In the genomic region with DNA sequence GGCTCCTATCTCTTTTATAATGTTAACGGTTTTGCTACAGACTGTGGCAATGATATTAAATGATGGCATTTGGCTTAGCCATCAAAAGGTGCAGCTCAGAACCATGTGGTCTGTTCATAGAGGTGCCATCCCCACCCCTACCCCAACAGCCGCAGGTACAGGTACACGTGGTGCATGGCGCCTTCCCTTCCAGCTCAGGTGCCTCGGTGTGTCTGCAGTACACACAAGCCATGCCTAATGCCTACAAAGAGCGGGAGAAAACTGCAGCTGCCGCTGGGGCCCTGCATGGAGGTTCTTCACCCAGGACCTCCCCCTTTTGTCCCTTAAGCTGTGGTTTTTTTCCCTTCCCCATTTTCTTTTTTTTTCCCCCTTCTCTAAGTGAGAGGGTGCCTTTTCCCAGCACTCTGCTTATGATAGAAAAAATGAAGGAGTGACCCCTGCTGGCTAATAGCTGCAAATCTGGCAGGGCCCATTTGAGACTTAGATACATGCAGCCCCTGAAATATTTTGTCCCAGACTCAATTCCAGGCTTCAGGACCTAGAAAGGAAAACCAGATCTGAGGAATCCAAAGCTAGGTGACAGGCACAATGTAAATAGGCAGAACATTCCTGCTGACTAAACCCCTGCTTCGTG, we compare ENCODE assay signal across 11 cellular contexts. TPM values are rescaled to one million over a fixed set of nuclear protein-coding genes. Genes with fewer than 3 reads are reported as not detected.
DNase-seq lines count a peak whose midpoint lies in the region; ATAC-seq, FAIRE-seq and TF ChIP-seq lines count a peak whose summit lies in the region.
"Had no signal": no experiment of that assay in that cellular context is flagged by ENCODE, and none has a peak within 500 bp of the region (broad histone marks: within the 10 kb centered on the region; RNA-seq: fewer than 3 reads in every experiment).

No MANE protein-coding gene starts in this region.

- RAD21 ChIA-PET in GM12878 (lab: Charles Lee; ENCODE audit: unreplicated experiment): no interaction called here

- TF ChIP-seq POLR2A in GM12878 (IDR thresholded peaks at IDR 0.05; ENCODE audit: low read depth, low read length): no peak
- no peak for TF ChIP-seq POLR2A in right lobe of liver (IDR thresholded peaks at IDR 0.05)
- no peak for TF ChIP-seq POLR2A in sigmoid colon (IDR thresholded peaks at IDR 0.05)

- POLR2A ChIA-PET in GM12878 (lab: Charles Lee): no interaction called here

- in situ Hi-C loops in GM12878 (cut with MboI): no loop called here

- CTCF ChIA-PET in GM12878 (lab: Yijun Ruan, JAX): interaction anchor here (0.5 to 4.0 kb wide), 5 partner anchors 12 to 1953 kb away, joined by 3 to 34 read pairs (median 3); no protein-coding TSS in a partner anchor

- H3K4me1 Mint-ChIP-seq in stimulated activated naive CD8-positive, alpha-beta T cell treated with anti-CD3 and anti-CD28 coated beads, Interleukin-15, amount 100 ng/mL, for 72 hours: no peaks in the 10 kb centered on the region

- ATAC-seq in GM12878 (peak; percentile 56; the same call in 1 of the 3 replicates), right lobe of liver (peak; percentile 36 to 57 (median 50)), HG03039 (IDR thresholded peaks at IDR 0.05; ENCODE audit: unreplicated experiment) (no peak)
- no peak for ATAC-seq in stimulated activated naive CD8-positive, alpha-beta T cell treated with anti-CD3 and anti-CD28 coated beads, Interleukin-15, amount 100 ng/mL, for 72 hours

- intact Hi-C loops in GM12878 (cut with micrococcal nuclease; ENCODE audit: unreplicated experiment): loop anchor here (1.0 kb wide), 1 partner anchor 364 kb away; no protein-coding TSS in a partner anchor
- intact Hi-C loops in right lobe of liver (cut with DNase I): loop anchor here in 1 of 2 donors (10.0 kb wide), 1 partner anchor 367 kb away; no protein-coding TSS in a partner anchor
- intact Hi-C loops in sigmoid colon (cut with DNase I): no loop called here

- SMC1A ChIA-PET in GM12878 (lab: Charles Lee; ENCODE audit: uncharacterized antibody, unreplicated experiment): interaction anchor here (0.6 to 1.7 kb wide), 4 partner anchors 9 to 428 kb away, joined by 3 to 7 read pairs (median 3); no protein-coding TSS in a partner anchor

- H3K4me3 ChIP-seq in GM12878 (no peak overlapping the region), right lobe of liver (no peak overlapping the region), sigmoid colon (no peak overlapping the region)
- H3K4me3 ChIP-seq: pancreas had no signal

- H4K20me1 ChIP-seq in GM12878 (ENCODE audit: control insufficient read depth, insufficient read depth): no peaks in the 10 kb centered on the region

- DNase-seq in ELR (ENCODE audit: low read depth) (peak; percentile 22), HT-29 (ENCODE audit: low spot score) (peak; percentile 26), GM12878 (ENCODE audit: low read depth, low spot score) (no peak), right lobe of liver (no peak), sigmoid colon (no peak)
- no peak for DNase-seq in stimulated activated naive CD8-positive, alpha-beta T cell treated with anti-CD3 and anti-CD28 coated beads, Interleukin-15, amount 100 ng/mL, for 72 hours
- no peak for DNase-seq in activated CD4-positive, CD25-positive, alpha-beta regulatory T cell (lab: John Stamatoyannopoulos, UW)
- DNase-seq: central memory CD4-positive, alpha-beta T cell; pancreas had no signal

- FAIRE-seq in GM12878 (lab: Jason Lieb, UNC): no peak
- FAIRE-seq: pancreas had no signal

- H3K79me2 ChIP-seq in GM12878 (ENCODE audit: control insufficient read depth, insufficient read depth, low read length): no peaks in the 10 kb centered on the region

- H3K27me3 ChIP-seq in GM12878 (replicated peaks in 1 of 2; ENCODE audit: control insufficient read depth in 2 of 2, insufficient read depth in 2 of 2, low read length in 1 of 2) (no peaks in the 10 kb centered on the region; a peak in 1 of 4 replicates), right lobe of liver (no peaks in the 10 kb centered on the region), sigmoid colon (no peaks in the 10 kb centered on the region)
- H3K27me3 ChIP-seq: pancreas had no signal

- no peak overlapping the region for H3K27ac ChIP-seq in GM12878 (ENCODE audit: control insufficient read depth, insufficient read depth)
- H3K27ac ChIP-seq in right lobe of liver: no peak overlapping the region
- no peak overlapping the region for H3K27ac ChIP-seq in sigmoid colon
- H3K27ac ChIP-seq: pancreas, RWPE1 had no signal

- TF ChIP-seq EP300 in GM12878 (IDR thresholded peaks at IDR 0.05; ENCODE audit: borderline replicate concordance in 1 of 2, control insufficient read depth in 1 of 2, low read depth in 2 of 2, low read length in 2 of 2) (no peak), sigmoid colon (IDR thresholded peaks at IDR 0.05) (no peak)

- TF ChIP-seq RAD21 in GM12878 (IDR thresholded peaks at IDR 0.05; ENCODE audit: insufficient read depth, low read depth, low read length): peak; percentile 27

- peak; percentile 30 to 56 (median 46); a peak in 5 of 6 replicates for TF ChIP-seq CTCF in GM12878 (IDR thresholded peaks at IDR 0.05 in 2 of 3, conservative IDR thresholded peaks at IDR 0.05 in 1 of 3; ENCODE audit: control insufficient read depth in 2 of 3, extremely low read depth in 1 of 3, insufficient read depth in 1 of 3, low read depth in 3 of 3, low read length in 3 of 3)
- peak; percentile 38 to 58 (median 50) for TF ChIP-seq CTCF in right lobe of liver (IDR thresholded peaks at IDR 0.05)
- no peak for TF ChIP-seq CTCF in sigmoid colon (IDR thresholded peaks at IDR 0.05)

- H3K27me3 Mint-ChIP-seq in stimulated activated naive CD8-positive, alpha-beta T cell treated with anti-CD3 and anti-CD28 coated beads, Interleukin-15, amount 100 ng/mL, for 72 hours: peaks cover 23% of the 10 kb centered on the region

- H3K36me3 ChIP-seq in GM12878 (ENCODE audit: control insufficient read depth in 2 of 2, insufficient read depth in 2 of 2, low read length in 1 of 2) (no peaks in the 10 kb centered on the region), right lobe of liver (no peaks in the 10 kb centered on the region), sigmoid colon (no peaks in the 10 kb centered on the region)
- H3K36me3 ChIP-seq: pancreas had no signal

- no peak overlapping the region for H3K4me2 ChIP-seq in GM12878 (ENCODE audit: control insufficient read depth, insufficient read depth)

- WGBS in GM12878 (ENCODE audit: insufficient coverage, insufficient replicate concordance, low lambda C conversion rate, missing lambda C conversion rate): 52% methylated on average over 8 of the region's 8 CpGs
- 76% methylated on average over 5 of the region's 8 CpGs for WGBS in right lobe of liver (ENCODE audit: insufficient coverage, low coverage, low lambda C conversion rate, missing lambda C conversion rate)
- 84 to 88% methylated on average over 8 of the region's 8 CpGs for WGBS in sigmoid colon, 2 donors

- H3K27ac Mint-ChIP-seq in stimulated activated naive CD8-positive, alpha-beta T cell treated with anti-CD3 and anti-CD28 coated beads, Interleukin-15, amount 100 ng/mL, for 72 hours: no peak overlapping the region

- no peaks in the 10 kb centered on the region for H3K9me3 Mint-ChIP-seq in stimulated activated naive CD8-positive, alpha-beta T cell treated with anti-CD3 and anti-CD28 coated beads, Interleukin-15, amount 100 ng/mL, for 72 hours

- H3K4me1 ChIP-seq in GM12878 (ENCODE audit: control insufficient read depth, insufficient read depth, low read length): no peaks in the 10 kb centered on the region
- peaks cover 0 to 17% (median 8%) of the 10 kb centered on the region in 4 donors for H3K4me1 ChIP-seq in right lobe of liver
- H3K4me1 ChIP-seq in sigmoid colon: no peaks in the 10 kb centered on the region

- no peak overlapping the region for H2AFZ ChIP-seq in GM12878 (ENCODE audit: control insufficient read depth, low read depth, low read length)

- BruUV-seq in GM12878 (replicated peaks; lab: Mats Ljungman, UMichigan): no TSS peak

- no peak overlapping the region for H3K4me3 Mint-ChIP-seq in stimulated activated naive CD8-positive, alpha-beta T cell treated with anti-CD3 and anti-CD28 coated beads, Interleukin-15, amount 100 ng/mL, for 72 hours

- H3K9me3 ChIP-seq in GM12878 (replicated peaks; ENCODE audit: control insufficient read depth, insufficient read depth, low read length) (no peaks in the 10 kb centered on the region), right lobe of liver (no peaks in the 10 kb centered on the region), sigmoid colon (peaks cover 0 to 5% (median 1%) of the 10 kb centered on the region in 4 donors)
- H3K9me3 ChIP-seq: pancreas had no signal

- H3K9ac ChIP-seq in GM12878 (ENCODE audit: control insufficient read depth, insufficient read depth, low read length): no peak overlapping the region

RNA-seq across cellular contexts. Expression of gene OR52M1, which starts 6.5 kb away (rescaled TPM):
- total RNA-seq in HT-29 (2014; rRNA removed; shearing (Covaris generic)): not detected in 2 replicates
- total RNA-seq in GM12878 (2013; cell fraction: nucleolus; rRNA removed): not detected in 2 replicates
- total RNA-seq in GM12878 (2014; rRNA removed) (not detected in 2 replicates), GM12878 (2014; rRNA removed; fragmentation: Illumina TruSeq; extraction: Trizol) (not detected in 2 replicates), GM12878 (2021) (not detected in 2 replicates), right lobe of liver (not detected), sigmoid colon (not detected)
- not detected for polyA plus RNA-seq in GM12878 (2011; ENCODE audit: low read depth)
- polyA plus RNA-seq in GM12878 (2011; rRNA removed) (not detected in 2 replicates), GM12878 (2014; fragmentation: Illumina TruSeq; extraction: Trizol) (not detected in 2 replicates), GM12878 (2014; fragmentation: Nextera tagmentation; extraction: Ambion mirVana) (not detected), GM12878 (2014; rRNA removed) (not detected in 2 replicates), GM12878 (2016; fragmentation: Nextera tagmentation; extraction: Ambion mirVana) (not detected), sigmoid colon (not detected)
- not detected in 2 replicates for polyA plus RNA-seq in GM12878 (2011; cell fraction: cytosol; rRNA removed)
- polyA plus RNA-seq in GM12878 (2011; cell fraction: nucleus; rRNA removed): not detected in 2 replicates
- not detected in 2 replicates for polyA plus RNA-seq in GM12878 (2012)
- not detected in 2 replicates for polyA minus RNA-seq in GM12878 (2011; rRNA and poly(A)+ RNA removed)
- polyA minus RNA-seq in GM12878 (2011; cell fraction: cytosol; rRNA and poly(A)+ RNA removed): not detected in 2 replicates
- polyA minus RNA-seq in GM12878 (2011; cell fraction: nucleus; rRNA and poly(A)+ RNA removed): not detected in 2 replicates
- total RNA-seq: pancreas had no signal
- polyA plus RNA-seq: pancreas had no signal

RNA-seq across cellular contexts. Expression of gene OR52I2, which starts 30.1 kb away (rescaled TPM):
- not detected in 2 replicates for total RNA-seq in HT-29 (2014; rRNA removed; shearing (Covaris generic))
- total RNA-seq in GM12878 (2013; cell fraction: nucleolus; rRNA removed): not detected in 2 replicates
- total RNA-seq in GM12878 (2014; rRNA removed): not detected in 2 replicates
- total RNA-seq in GM12878 (2014; rRNA removed; fragmentation: Illumina TruSeq; extraction: Trizol): not detected in 2 replicates
- not detected in 2 replicates for total RNA-seq in GM12878 (2021)
- not detected for polyA plus RNA-seq in GM12878 (2011; ENCODE audit: low read depth)
- polyA plus RNA-seq in GM12878 (2011; rRNA removed): not detected in 2 replicates
- polyA plus RNA-seq in GM12878 (2011; cell fraction: cytosol; rRNA removed): not detected in 2 replicates
- not detected in 2 replicates for polyA plus RNA-seq in GM12878 (2011; cell fraction: nucleus; rRNA removed)
- polyA plus RNA-seq in GM12878 (2012): not detected in 2 replicates
- polyA plus RNA-seq in GM12878 (2014; fragmentation: Illumina TruSeq; extraction: Trizol): not detected in 2 replicates
- not detected for polyA plus RNA-seq in GM12878 (2014; fragmentation: Nextera tagmentation; extraction: Ambion mirVana)
- not detected in 2 replicates for polyA plus RNA-seq in GM12878 (2014; rRNA removed)
- under 1 TPM; 0.04 to 0.05 TPM for polyA plus RNA-seq in GM12878 (2016; fragmentation: Nextera tagmentation; extraction: Ambion mirVana)
- polyA minus RNA-seq in GM12878 (2011; rRNA and poly(A)+ RNA removed): not detected in 2 replicates
- not detected in 2 replicates for polyA minus RNA-seq in GM12878 (2011; cell fraction: cytosol; rRNA and poly(A)+ RNA removed)
- polyA minus RNA-seq in GM12878 (2011; cell fraction: nucleus; rRNA and poly(A)+ RNA removed): not detected in 2 replicates
- not detected for total RNA-seq in right lobe of liver
- not detected for total RNA-seq in sigmoid colon
- polyA plus RNA-seq in sigmoid colon: not detected
- total RNA-seq: pancreas had no signal
- polyA plus RNA-seq: pancreas had no signal

RNA-seq across cellular contexts. Expression of gene OR52I1, which starts 42.4 kb away (rescaled TPM):
- total RNA-seq in HT-29 (2014; rRNA removed; shearing (Covaris generic)): not detected in 2 replicates
- total RNA-seq in GM12878 (2013; cell fraction: nucleolus; rRNA removed): not detected in 2 replicates
- total RNA-seq in GM12878 (2014; rRNA removed): not detected in 2 replicates
- not detected in 2 replicates for total RNA-seq in GM12878 (2014; rRNA removed; fragmentation: Illumina TruSeq; extraction: Trizol)
- not detected in 2 replicates for total RNA-seq in GM12878 (2021)
- not detected for polyA plus RNA-seq in GM12878 (2011; ENCODE audit: low read depth)
- polyA plus RNA-seq in GM12878 (2011; rRNA removed): not detected in 2 replicates
- not detected in 2 replicates for polyA plus RNA-seq in GM12878 (2011; cell fraction: cytosol; rRNA removed)
- polyA plus RNA-seq in GM12878 (2011; cell fraction: nucleus; rRNA removed): not detected in 2 replicates
- polyA plus RNA-seq in GM12878 (2012): not detected in 2 replicates
- polyA plus RNA-seq in GM12878 (2014; fragmentation: Illumina TruSeq; extraction: Trizol): not detected in 2 replicates
- not detected for polyA plus RNA-seq in GM12878 (2014; fragmentation: Nextera tagmentation; extraction: Ambion mirVana)
- not detected in 2 replicates for polyA plus RNA-seq in GM12878 (2014; rRNA removed)
- not detected for polyA plus RNA-seq in GM12878 (2016; fragmentation: Nextera tagmentation; extraction: Ambion mirVana)
- polyA minus RNA-seq in GM12878 (2011; rRNA and poly(A)+ RNA removed): not detected in 2 replicates
- polyA minus RNA-seq in GM12878 (2011; cell fraction: cytosol; rRNA and poly(A)+ RNA removed): not detected in 2 replicates
- polyA minus RNA-seq in GM12878 (2011; cell fraction: nucleus; rRNA and poly(A)+ RNA removed): not detected in 2 replicates
- total RNA-seq in right lobe of liver: not detected
- total RNA-seq in sigmoid colon: not detected
- polyA plus RNA-seq in sigmoid colon: not detected
- total RNA-seq: pancreas had no signal
- polyA plus RNA-seq: pancreas had no signal

RNA-seq across cellular contexts. Expression of gene TRIM68, which starts 56.6 kb away (rescaled TPM):
- total RNA-seq in HT-29 (2014; rRNA removed; shearing (Covaris generic)): 3.1 and 3.4 TPM in 2 replicates
- total RNA-seq in GM12878 (2013; cell fraction: nucleolus; rRNA removed): 24.1 and 27.8 TPM in 2 replicates
- total RNA-seq in GM12878 (2014; rRNA removed): 9.5 and 10.5 TPM in 2 replicates
- 7.0 and 7.6 TPM in 2 replicates for total RNA-seq in GM12878 (2014; rRNA removed; fragmentation: Illumina TruSeq; extraction: Trizol)
- 11.2 and 13.7 TPM in 2 replicates for total RNA-seq in GM12878 (2021)
- polyA plus RNA-seq in GM12878 (2011; ENCODE audit: low read depth): 4.5 TPM
- polyA plus RNA-seq in GM12878 (2011; rRNA removed): 4.8 and 7.0 TPM in 2 replicates
- polyA plus RNA-seq in GM12878 (2011; cell fraction: cytosol; rRNA removed): 5.6 and 6.7 TPM in 2 replicates
- polyA plus RNA-seq in GM12878 (2011; cell fraction: nucleus; rRNA removed): 9.5 and 10.0 TPM in 2 replicates
- polyA plus RNA-seq in GM12878 (2012): 6.7 and 7.0 TPM in 2 replicates
- 10.6 and 12.6 TPM in 2 replicates for polyA plus RNA-seq in GM12878 (2014; fragmentation: Illumina TruSeq; extraction: Trizol)
- 1 to 10 TPM; 3.3 to 5.4 TPM for polyA plus RNA-seq in GM12878 (2014; fragmentation: Nextera tagmentation; extraction: Ambion mirVana)
- 7.5 and 8.0 TPM in 2 replicates for polyA plus RNA-seq in GM12878 (2014; rRNA removed)
- 1 to 10 TPM; 8.9 to 9.2 TPM for polyA plus RNA-seq in GM12878 (2016; fragmentation: Nextera tagmentation; extraction: Ambion mirVana)
- polyA minus RNA-seq in GM12878 (2011; rRNA and poly(A)+ RNA removed): 8.9 and 9.9 TPM in 2 replicates
- 2.1 and 2.4 TPM in 2 replicates for polyA minus RNA-seq in GM12878 (2011; cell fraction: cytosol; rRNA and poly(A)+ RNA removed)
- polyA minus RNA-seq in GM12878 (2011; cell fraction: nucleus; rRNA and poly(A)+ RNA removed): 15.2 and 20.8 TPM in 2 replicates
- total RNA-seq in right lobe of liver: 1 to 10 TPM; 3.3 to 8.6 (median 5.8) TPM
- 10 to 100 TPM in 3 of 4 donors, 1 to 10 TPM in 1; 8.9 to 15.0 (median 11.7) TPM for total RNA-seq in sigmoid colon
- 10 to 100 TPM in 2 of 3 donors, 1 to 10 TPM in 1; 6.0 to 12.9 (median 11.6) TPM for polyA plus RNA-seq in sigmoid colon

Comparison
In these comparisons a context has a peak if more than half of its experiments do, and no peak if none do; other contexts are left out.
1. DNase-seq: peak in ELR (single experiment) and HT-29 (single experiment); none in GM12878 (single experiment), right lobe of liver (0 of 3), stimulated activated naive CD8-positive, alpha-beta T cell treated with anti-CD3 and anti-CD28 coated beads, Interleukin-15, amount 100 ng/mL, for 72 hours (0 of 2), sigmoid colon (single experiment) and activated CD4-positive, CD25-positive, alpha-beta regulatory T cell (0 of 4).
2. ATAC-seq: peak in GM12878 (single experiment) and right lobe of liver (4 of 4); none in stimulated activated naive CD8-positive, alpha-beta T cell treated with anti-CD3 and anti-CD28 coated beads, Interleukin-15, amount 100 ng/mL, for 72 hours (single experiment) and HG03039 (single experiment).
3. CTCF ChIP-seq: peak in GM12878 (3 of 3) and right lobe of liver (4 of 4); none in sigmoid colon (0 of 4).